Comparison of ENCODE assay signal across 14 cellular contexts in the genomic region with DNA sequence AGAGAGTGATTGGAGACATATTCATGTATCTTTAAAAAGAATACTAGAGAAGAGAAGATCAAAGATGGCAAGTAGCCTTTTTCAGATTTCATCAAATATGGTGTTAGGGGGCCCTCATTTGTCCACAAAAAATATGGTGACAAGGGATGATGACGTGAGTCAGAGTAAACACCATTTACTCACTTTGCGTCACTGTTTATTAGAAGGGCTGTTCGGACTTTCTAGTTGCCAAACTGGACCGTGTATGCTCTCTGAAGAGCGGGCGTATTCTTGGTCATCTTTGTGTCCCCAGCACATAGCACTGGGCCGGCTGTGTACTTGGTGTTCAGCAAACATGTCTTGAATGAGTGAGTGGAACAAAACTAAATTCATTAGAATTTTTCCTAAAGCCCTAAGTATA. TPM values are rescaled to one million over a fixed set of nuclear protein-coding genes. Genes with fewer than 3 reads are reported as not detected.
DNase-seq lines count a peak whose midpoint lies in the region; ATAC-seq, FAIRE-seq and TF ChIP-seq lines count a peak whose summit lies in the region.
"Had no signal": no experiment of that assay in that cellular context is flagged by ENCODE, and none has a peak within 500 bp of the region (broad histone marks: within the 10 kb centered on the region; RNA-seq: fewer than 3 reads in every experiment).

No MANE protein-coding gene starts in this region.

- peak overlapping the region; percentile 51 to 92 (median 80) for H3K27ac Mint-ChIP-seq in CD4-positive, alpha-beta memory T cell
- peak overlapping the region; percentile 80 for H3K27ac Mint-ChIP-seq in activated T-helper 2 cell treated with anti-CD3 and anti-CD28 coated beads, Interferon-gamma antibody, Interleukin-2, Interleukin-4, amounts not matched to agents 10 μg/mL and 5 μg/mL and 100 μg/mL, durations not matched to agents 14 hours and 24 hours and 36 hours
- peak overlapping the region; percentile 42 for H3K27ac Mint-ChIP-seq in memory B cell
- H3K27ac Mint-ChIP-seq: nephron progenitor cell had no signal

- CTCF ChIA-PET in CD4-positive, alpha-beta memory T cell (lab: Charles Lee; ENCODE audit: partially characterized antibody), result no interaction called here

- 64 to 77% (median 72%) methylated on average over 7 of the region's 7 CpGs for WGBS in stomach, 5 donors

- TF ChIP-seq CTCF in stomach (IDR thresholded peaks at IDR 0.05), result no peak

- peaks cover 67 to 98% (median 79%) of the 10 kb centered on the region in 4 donors for H3K4me1 Mint-ChIP-seq in CD4-positive, alpha-beta memory T cell
- H3K4me1 Mint-ChIP-seq in activated T-helper 2 cell treated with anti-CD3 and anti-CD28 coated beads, Interferon-gamma antibody, Interleukin-2, Interleukin-4, amounts not matched to agents 10 μg/mL and 5 μg/mL and 100 μg/mL, durations not matched to agents 14 hours and 24 hours and 36 hours (ENCODE audit: low read depth), result peaks cover 68% of the 10 kb centered on the region
- H3K4me1 Mint-ChIP-seq in memory B cell, result peaks cover 38% of the 10 kb centered on the region

- no peak for TF ChIP-seq POLR2A in GM12892 (IDR thresholded peaks at IDR 0.05; ENCODE audit: low read depth, low read length)
- TF ChIP-seq POLR2A in stomach (IDR thresholded peaks at IDR 0.05), result no peak

- H3K36me3 ChIP-seq in CD4-positive, alpha-beta memory T cell (ENCODE audit: insufficient read depth, low read length), result peaks cover 3% of the 10 kb centered on the region
- no peaks in the 10 kb centered on the region for H3K36me3 ChIP-seq in stomach
- H3K36me3 ChIP-seq: uterus had no signal

- no peaks in the 10 kb centered on the region for H3K27me3 ChIP-seq in CD4-positive, alpha-beta memory T cell (ENCODE audit: insufficient read depth, low read length)
- H3K27me3 ChIP-seq in stomach, result no peaks in the 10 kb centered on the region
- H3K27me3 ChIP-seq: uterus had no signal

- TF ChIP-seq EP300 in stomach (IDR thresholded peaks at IDR 0.05), result no peak

- no peak for DNase-seq in CD4-positive, alpha-beta memory T cell
- DNase-seq in GM12892 (ENCODE audit: insufficient read length), result no peak
- no peak for DNase-seq in activated T-helper 2 cell treated with anti-CD3 and anti-CD28 coated beads, Interferon-gamma antibody, Interleukin-2, Interleukin-4, amounts not matched to agents 10 μg/mL and 5 μg/mL and 100 μg/mL, durations not matched to agents 14 hours and 24 hours and 36 hours (ENCODE audit: low spot score)
- no peak for DNase-seq in memory B cell (ENCODE audit: low spot score in 2 of 2)
- no peak for DNase-seq in stomach
- DNase-seq: left colon, NCI-H1694 treated with DMSO at 0.1 percent for 48 hours, NCI-H526 treated with DMSO at 0.1 percent for 48 hours, nephron progenitor cell, T1000, uterus had no signal

- H3K9me3 ChIP-seq in CD4-positive, alpha-beta memory T cell (ENCODE audit: control insufficient read depth in 1 of 2, low read length in 2 of 2), result no peaks in the 10 kb centered on the region
- no peaks in the 10 kb centered on the region for H3K9me3 ChIP-seq in stomach
- H3K9me3 ChIP-seq: uterus had no signal

- peak; percentile 65 for FAIRE-seq in GM12892 (lab: Jason Lieb, UNC)

- no peaks in the 10 kb centered on the region for H3K9me3 Mint-ChIP-seq in CD4-positive, alpha-beta memory T cell
- H3K9me3 Mint-ChIP-seq in activated T-helper 2 cell treated with anti-CD3 and anti-CD28 coated beads, Interferon-gamma antibody, Interleukin-2, Interleukin-4, amounts not matched to agents 10 μg/mL and 5 μg/mL and 100 μg/mL, durations not matched to agents 14 hours and 24 hours and 36 hours, result no peaks in the 10 kb centered on the region
- no peaks in the 10 kb centered on the region for H3K9me3 Mint-ChIP-seq in memory B cell
- H3K9me3 Mint-ChIP-seq: CD14-positive monocyte, nephron progenitor cell had no signal

- H3K27ac ChIP-seq in CD4-positive, alpha-beta memory T cell (ENCODE audit: low read depth, low read length), result no peak overlapping the region
- H3K27ac ChIP-seq in stomach, result no peak overlapping the region

- ATAC-seq in memory B cell (ENCODE audit: low read depth) (no peak), GM18870 (IDR thresholded peaks at IDR 0.05; ENCODE audit: unreplicated experiment) (no peak), GM19395 (IDR thresholded peaks at IDR 0.05; ENCODE audit: unreplicated experiment) (no peak)

- intact Hi-C loops in CD4-positive, alpha-beta memory T cell (cut with micrococcal nuclease), result loop anchor here (1.0 kb wide), 1 partner anchor 88 kb away; no protein-coding TSS in a partner anchor
- intact Hi-C loops in activated T-helper 2 cell treated with anti-CD3 and anti-CD28 coated beads, Interferon-gamma antibody, Interleukin-2, Interleukin-4, amounts not matched to agents 10 μg/mL and 5 μg/mL and 100 μg/mL, durations not matched to agents 14 hours and 24 hours and 36 hours (cut with micrococcal nuclease), result loop anchor here (10.0 kb wide), 2 partner anchors 227 to 363 kb away; no protein-coding TSS in a partner anchor
- intact Hi-C loops in stomach (cut with DNase I; ENCODE audit: low total_unique reads), result no loop called here

- no peaks in the 10 kb centered on the region for H3K27me3 Mint-ChIP-seq in CD4-positive, alpha-beta memory T cell
- no peaks in the 10 kb centered on the region for H3K27me3 Mint-ChIP-seq in activated T-helper 2 cell treated with anti-CD3 and anti-CD28 coated beads, Interferon-gamma antibody, Interleukin-2, Interleukin-4, amounts not matched to agents 10 μg/mL and 5 μg/mL and 100 μg/mL, durations not matched to agents 14 hours and 24 hours and 36 hours (ENCODE audit: low read depth)
- no peaks in the 10 kb centered on the region for H3K27me3 Mint-ChIP-seq in memory B cell

- no peak overlapping the region for H3K4me3 ChIP-seq in CD4-positive, alpha-beta memory T cell (ENCODE audit: low read length in 2 of 2)
- H3K4me3 ChIP-seq in stomach, result no peak overlapping the region
- H3K4me3 ChIP-seq: uterus had no signal

- POLR2A ChIA-PET in CD4-positive, alpha-beta memory T cell (lab: Charles Lee; ENCODE audit: partially characterized antibody), result no interaction called here

- peaks cover 100% of the 10 kb centered on the region for H3K4me1 ChIP-seq in CD4-positive, alpha-beta memory T cell (ENCODE audit: insufficient read depth, low read length)
- peaks cover 14 to 64% (median 23%) of the 10 kb centered on the region in 4 donors for H3K4me1 ChIP-seq in stomach

- peak overlapping the region in 4 of 8 donors; percentile 38 to 71 (median 61) for H3K4me3 Mint-ChIP-seq in CD4-positive, alpha-beta memory T cell
- no peak overlapping the region for H3K4me3 Mint-ChIP-seq in activated T-helper 2 cell treated with anti-CD3 and anti-CD28 coated beads, Interferon-gamma antibody, Interleukin-2, Interleukin-4, amounts not matched to agents 10 μg/mL and 5 μg/mL and 100 μg/mL, durations not matched to agents 14 hours and 24 hours and 36 hours (ENCODE audit: low read depth)
- no peak overlapping the region for H3K4me3 Mint-ChIP-seq in memory B cell
- H3K4me3 Mint-ChIP-seq: CD14-positive monocyte, nephron progenitor cell had no signal

- H3K36me3 Mint-ChIP-seq in CD4-positive, alpha-beta memory T cell, result peaks cover 6 to 37% of the 10 kb centered on the region in 2 donors
- peaks cover 14% of the 10 kb centered on the region for H3K36me3 Mint-ChIP-seq in activated T-helper 2 cell treated with anti-CD3 and anti-CD28 coated beads, Interferon-gamma antibody, Interleukin-2, Interleukin-4, amounts not matched to agents 10 μg/mL and 5 μg/mL and 100 μg/mL, durations not matched to agents 14 hours and 24 hours and 36 hours (ENCODE audit: low read depth)
- peaks cover 12% of the 10 kb centered on the region for H3K36me3 Mint-ChIP-seq in memory B cell

RNA-seq across cellular contexts. Expression of a gene that starts 37.5 kb away (rescaled TPM):
- total RNA-seq in CD4-positive, alpha-beta memory T cell, result 100 to 1,000 TPM; 168 to 180 TPM
- polyA plus RNA-seq in CD4-positive, alpha-beta memory T cell, result 100 to 1,000 TPM; 134 to 165 TPM
- 83.9 TPM for polyA plus RNA-seq in GM12892 (2012; ENCODE audit: missing spikeins)
- total RNA-seq in activated T-helper 2 cell treated with anti-CD3 and anti-CD28 coated beads, Interferon-gamma antibody, Interleukin-2, Interleukin-4, amounts not matched to agents 10 μg/mL and 5 μg/mL and 100 μg/mL, durations not matched to agents 14 hours and 24 hours and 36 hours, result 14.3 and 20.1 TPM in 2 replicates
- 10 to 100 TPM in 4 of 5 donors, 1 to 10 TPM in 1; 1.8 to 42.0 (median 29.0) TPM for total RNA-seq in stomach
- polyA plus RNA-seq in stomach, result 10 to 100 TPM; 10.8 to 19.3 (median 12.7) TPM
